Comparison of ENCODE assay signal across 6 cellular contexts in genomic region chr5:141681295-141681694, GRCh38. TPM values are rescaled to one million over a fixed set of nuclear protein-coding genes. Genes with fewer than 3 reads are reported as not detected.
DNase-seq lines count a peak whose midpoint lies in the region; TF ChIP-seq lines count a peak whose summit lies in the region.

No MANE protein-coding gene starts in this region.

- intact Hi-C loops in sigmoid colon (cut with DNase I) = no loop called here

- H3K4me3 ChIP-seq in Peyer's patch (peak overlapping the region; percentile 42 to 59 (median 56)), endocrine pancreas (ENCODE audit: control insufficient read depth, insufficient read depth, low read length) (no peak overlapping the region), sigmoid colon (peak overlapping the region in 3 of 4 donors; percentile 49 to 63 (median 62))

- H3K27me3 ChIP-seq in Peyer's patch = no peaks in the 10 kb centered on the region
- no peaks in the 10 kb centered on the region for H3K27me3 ChIP-seq in endocrine pancreas (ENCODE audit: control insufficient read depth, insufficient read depth, low read length)
- no peaks in the 10 kb centered on the region for H3K27me3 ChIP-seq in sigmoid colon

- DNase-seq in Peyer's patch (no peak), sigmoid colon (no peak), COR-L47 (lab: John Stamatoyannopoulos, UW) (no peak), GM13976 (ENCODE audit: low spot score) (no peak), NOMO-1 treated with DMSO at 0.1 percent for 48 hours (lab: John Stamatoyannopoulos, UW; ENCODE audit: unreplicated experiment) (no peak)

- peaks cover 0 to 20% (median 0%) of the 10 kb centered on the region in 4 donors for H3K4me1 ChIP-seq in Peyer's patch
- no peaks in the 10 kb centered on the region for H3K4me1 ChIP-seq in endocrine pancreas (ENCODE audit: control insufficient read depth, insufficient read depth, low read length)
- H3K4me1 ChIP-seq in sigmoid colon = peaks cover 0 to 19% (median 16%) of the 10 kb centered on the region in 4 donors

- TF ChIP-seq POLR2A in Peyer's patch (IDR thresholded peaks at IDR 0.05) (no peak), sigmoid colon (IDR thresholded peaks at IDR 0.05) (no peak)

- in situ Hi-C loops in GM13976 (cut with MboI; ENCODE audit: low sequenced_read_pairs, unreplicated experiment) = loop anchor here (25.0 kb wide), 1 partner anchor 456 kb away; no protein-coding TSS in a partner anchor

- WGBS in sigmoid colon, 2 donors = 58 to 74% methylated on average over 2 of the region's 2 CpGs

- peak overlapping the region; percentile 32 to 83 (median 68) for H3K27ac ChIP-seq in Peyer's patch
- H3K27ac ChIP-seq in sigmoid colon = peak overlapping the region; percentile 63 to 74 (median 68)

- no peak for TF ChIP-seq EP300 in sigmoid colon (IDR thresholded peaks at IDR 0.05)

- H3K36me3 ChIP-seq in Peyer's patch = no peaks in the 10 kb centered on the region
- H3K36me3 ChIP-seq in endocrine pancreas (ENCODE audit: control insufficient read depth, insufficient read depth, low read length) = no peaks in the 10 kb centered on the region
- H3K36me3 ChIP-seq in sigmoid colon = no peaks in the 10 kb centered on the region

- no peak for TF ChIP-seq CTCF in Peyer's patch (IDR thresholded peaks at IDR 0.05)
- TF ChIP-seq CTCF in sigmoid colon (IDR thresholded peaks at IDR 0.05) = no peak
- TF ChIP-seq CTCF in GM13976 (IDR thresholded peaks at IDR 0.05; ENCODE audit: borderline replicate concordance, control extremely low read depth, extremely low read depth, insufficient read depth, missing control alignments) = no peak

- H3K9ac ChIP-seq in endocrine pancreas (ENCODE audit: control insufficient read depth, insufficient read depth, low read length) = peak overlapping the region; percentile 34

- H3K9me3 ChIP-seq in Peyer's patch = no peaks in the 10 kb centered on the region
- H3K9me3 ChIP-seq in endocrine pancreas (ENCODE audit: control insufficient read depth, low read length) = no peaks in the 10 kb centered on the region
- no peaks in the 10 kb centered on the region for H3K9me3 ChIP-seq in sigmoid colon

RNA-seq across cellular contexts. Expression of gene ARAP3, which starts 0.7 kb away (rescaled TPM):
- 10 to 100 TPM in 2 of 4 donors, 1 to 10 TPM in 2; 1.1 to 13.2 (median 9.7) TPM for total RNA-seq in Peyer's patch
- 1 to 10 TPM; 3.3 to 7.8 (median 3.8) TPM for total RNA-seq in sigmoid colon
- polyA plus RNA-seq in sigmoid colon = 1 to 10 TPM; 1.2 to 7.0 (median 2.4) TPM

RNA-seq across cellular contexts. Expression of gene FCHSD1, which starts 30.1 kb away (rescaled TPM):
- 100 to 1,000 TPM in 1 of 4 donors, 10 to 100 TPM in 3; 19.8 to 116 (median 45.7) TPM for total RNA-seq in Peyer's patch
- total RNA-seq in sigmoid colon = 10 to 100 TPM; 12.1 to 31.3 (median 20.3) TPM
- 10 to 100 TPM in 1 of 3 donors, 1 to 10 TPM in 2; 3.0 to 22.6 (median 4.4) TPM for polyA plus RNA-seq in sigmoid colon

RNA-seq across cellular contexts. Expression of gene RELL2, which starts 44.5 kb away (rescaled TPM):
- total RNA-seq in Peyer's patch (10 to 100 TPM in 3 of 4 donors, 1 to 10 TPM in 1; 8.0 to 13.2 (median 10.6) TPM), sigmoid colon (1 to 10 TPM in 3 of 4 donors, under 1 TPM in 1; 0.99 to 6.1 (median 2.1) TPM)
- polyA plus RNA-seq in sigmoid colon = 10 to 100 TPM in 1 of 3 donors, 1 to 10 TPM in 2; 2.4 to 10.5 (median 3.5) TPM

RNA-seq across cellular contexts. Expression of gene HDAC3, which starts 44.6 kb away (rescaled TPM):
- total RNA-seq in Peyer's patch = 10 to 100 TPM; 31.2 to 55.6 (median 47.9) TPM
- total RNA-seq in sigmoid colon = 10 to 100 TPM; 32.4 to 51.5 (median 38.2) TPM
- 10 to 100 TPM; 33.0 to 51.1 (median 37.7) TPM for polyA plus RNA-seq in sigmoid colon
